In genomic region chrX:14884714-14885113, GRCh38 we compare ENCODE assay signal across 16 cellular contexts. TPM values are rescaled to one million over a fixed set of nuclear protein-coding genes. Genes with fewer than 3 reads are reported as not detected.
A peak's percentile ranks its signal among the peaks of the same experiment; 100 is the strongest.
DNase-seq lines count a peak whose midpoint lies in the region; ATAC-seq, FAIRE-seq and TF ChIP-seq lines count a peak whose summit lies in the region.
"Had no signal": no experiment of that assay in that cellular context is flagged by ENCODE, and none has a peak within 500 bp of the region (broad histone marks: within the 10 kb centered on the region; RNA-seq: fewer than 3 reads in every experiment).

No MANE protein-coding gene starts in this region.

- H3K36me3 Mint-ChIP-seq in natural killer cell treated with Interleukin-12 subunit alpha and Interleukin-12 subunit beta and Interleukin-15 and Interleukin-18, amount 100 ng/mL, for 72 hours = no peaks in the 10 kb centered on the region
- H3K36me3 Mint-ChIP-seq in natural killer cell (no peaks in the 10 kb centered on the region), T-helper 17 cell (ENCODE audit: low read depth) (no peaks in the 10 kb centered on the region)
- H3K36me3 Mint-ChIP-seq in stimulated activated effector memory CD8-positive, alpha-beta T cell treated with anti-CD3 and anti-CD28 coated beads, Interleukin-12 subunit alpha, Interleukin-12 subunit beta, amount 100 ng/mL, for 72 hours = peaks cover 11% of the 10 kb centered on the region

- FAIRE-seq in colon (lab: Jason Lieb, UNC) (peak; percentile 90), H54 (lab: Jason Lieb, UNC) (no peak)
- FAIRE-seq: A204.1, GM18507 had no signal

- intact Hi-C loops in natural killer cell (cut with micrococcal nuclease) = no loop called here

- H3K4me1 Mint-ChIP-seq in natural killer cell treated with Interleukin-12 subunit alpha and Interleukin-12 subunit beta and Interleukin-15 and Interleukin-18, amount 100 ng/mL, for 72 hours (ENCODE audit: low read depth in 2 of 2) = peaks cover 19 to 25% of the 10 kb centered on the region in 2 donors
- H3K4me1 Mint-ChIP-seq in natural killer cell = peaks cover 0 to 5% of the 10 kb centered on the region in 2 donors
- H3K4me1 Mint-ChIP-seq in T-helper 17 cell = peaks cover 7% of the 10 kb centered on the region
- H3K4me1 Mint-ChIP-seq in stimulated activated effector memory CD8-positive, alpha-beta T cell treated with anti-CD3 and anti-CD28 coated beads, Interleukin-12 subunit alpha, Interleukin-12 subunit beta, amount 100 ng/mL, for 72 hours = peaks cover 38% of the 10 kb centered on the region
- H3K4me1 Mint-ChIP-seq: GM23338, H9 had no signal

- ATAC-seq in natural killer cell treated with Interleukin-12 subunit alpha and Interleukin-12 subunit beta and Interleukin-15 and Interleukin-18, amount 100 ng/mL, for 72 hours = no peak
- ATAC-seq in natural killer cell = no peak
- ATAC-seq in T-helper 17 cell = no peak
- no peak for ATAC-seq in stimulated activated effector memory CD8-positive, alpha-beta T cell treated with anti-CD3 and anti-CD28 coated beads, Interleukin-12 subunit alpha, Interleukin-12 subunit beta, amount 100 ng/mL, for 72 hours
- ATAC-seq: GM23338 had no signal

- no peak for TF ChIP-seq CTCF in natural killer cell (IDR thresholded peaks at IDR 0.05)

- TF ChIP-seq POLR2A in H54 (IDR thresholded peaks at IDR 0.05; ENCODE audit: low read depth, low read length) = no peak

- H3K4me3 Mint-ChIP-seq in natural killer cell treated with Interleukin-12 subunit alpha and Interleukin-12 subunit beta and Interleukin-15 and Interleukin-18, amount 100 ng/mL, for 72 hours = no peak overlapping the region
- H3K4me3 Mint-ChIP-seq in natural killer cell = no peak overlapping the region
- H3K4me3 Mint-ChIP-seq in T-helper 17 cell = no peak overlapping the region
- H3K4me3 Mint-ChIP-seq in stimulated activated effector memory CD8-positive, alpha-beta T cell treated with anti-CD3 and anti-CD28 coated beads, Interleukin-12 subunit alpha, Interleukin-12 subunit beta, amount 100 ng/mL, for 72 hours = peak overlapping the region; percentile 42
- H3K4me3 Mint-ChIP-seq: B cell; CD4-positive, alpha-beta T cell; GM23338; H9 had no signal

- H3K9me3 ChIP-seq in T-helper 17 cell (ENCODE audit: control insufficient read depth, low read length, poor library complexity, severe bottlenecking) = no peaks in the 10 kb centered on the region

- no peaks in the 10 kb centered on the region for H3K27me3 Mint-ChIP-seq in natural killer cell treated with Interleukin-12 subunit alpha and Interleukin-12 subunit beta and Interleukin-15 and Interleukin-18, amount 100 ng/mL, for 72 hours
- H3K27me3 Mint-ChIP-seq in natural killer cell (ENCODE audit: low read depth in 2 of 2) (no peaks in the 10 kb centered on the region), T-helper 17 cell (no peaks in the 10 kb centered on the region)
- H3K27me3 Mint-ChIP-seq: B cell; CD4-positive, alpha-beta T cell had no signal

- H3K27ac Mint-ChIP-seq in natural killer cell treated with Interleukin-12 subunit alpha and Interleukin-12 subunit beta and Interleukin-15 and Interleukin-18, amount 100 ng/mL, for 72 hours = peak overlapping the region; percentile 91 to 92
- no peak overlapping the region for H3K27ac Mint-ChIP-seq in natural killer cell
- H3K27ac Mint-ChIP-seq in T-helper 17 cell = peak overlapping the region; percentile 16
- H3K27ac Mint-ChIP-seq in stimulated activated effector memory CD8-positive, alpha-beta T cell treated with anti-CD3 and anti-CD28 coated beads, Interleukin-12 subunit alpha, Interleukin-12 subunit beta, amount 100 ng/mL, for 72 hours = peak overlapping the region; percentile 83
- H3K27ac Mint-ChIP-seq: B cell; CD4-positive, alpha-beta T cell; GM23338; H9 had no signal

- H3K9me3 Mint-ChIP-seq in natural killer cell treated with Interleukin-12 subunit alpha and Interleukin-12 subunit beta and Interleukin-15 and Interleukin-18, amount 100 ng/mL, for 72 hours = peaks cover 3% of the 10 kb centered on the region
- H3K9me3 Mint-ChIP-seq in natural killer cell = no peaks in the 10 kb centered on the region
- no peaks in the 10 kb centered on the region for H3K9me3 Mint-ChIP-seq in stimulated activated effector memory CD8-positive, alpha-beta T cell treated with anti-CD3 and anti-CD28 coated beads, Interleukin-12 subunit alpha, Interleukin-12 subunit beta, amount 100 ng/mL, for 72 hours
- H3K9me3 Mint-ChIP-seq: CD4-positive, alpha-beta T cell; GM23338 had no signal

- no peak for DNase-seq in natural killer cell treated with Interleukin-12 subunit alpha and Interleukin-12 subunit beta and Interleukin-15 and Interleukin-18, amount 100 ng/mL, for 72 hours (ENCODE audit: low spot score)
- DNase-seq in natural killer cell = no peak
- no peak for DNase-seq in T-helper 17 cell
- DNase-seq in stimulated activated effector memory CD8-positive, alpha-beta T cell treated with anti-CD3 and anti-CD28 coated beads, Interleukin-12 subunit alpha, Interleukin-12 subunit beta, amount 100 ng/mL, for 72 hours (ENCODE audit: low spot score in 2 of 2) = no peak
- DNase-seq in NOMO-1 (lab: John Stamatoyannopoulos, UW; ENCODE audit: unreplicated experiment in 2 of 2) = no peak
- no peak for DNase-seq in H54 (ENCODE audit: insufficient read length, low spot score)
- DNase-seq: C1 segment of cervical spinal cord; Calu3; CD4-positive, alpha-beta T cell; DMS 273 treated with DMSO at 0.1 percent for 48 hours; H9 had no signal

RNA-seq across cellular contexts. Expression of gene MOSPD2, which starts 11.5 kb away (rescaled TPM):
- 10 to 100 TPM; 12.8 to 30.4 TPM for total RNA-seq in natural killer cell treated with Interleukin-12 subunit alpha and Interleukin-12 subunit beta and Interleukin-15 and Interleukin-18, amount 100 ng/mL, for 72 hours
- total RNA-seq in natural killer cell = 10 to 100 TPM; 10.5 to 18.0 (median 11.2) TPM
- total RNA-seq in T-helper 17 cell = 1 to 10 TPM; 6.2 to 7.4 TPM

RNA-seq across cellular contexts. Expression of gene FANCB, which starts 11.8 kb away (rescaled TPM):
- 10 to 100 TPM; 10.0 to 19.1 TPM for total RNA-seq in natural killer cell treated with Interleukin-12 subunit alpha and Interleukin-12 subunit beta and Interleukin-15 and Interleukin-18, amount 100 ng/mL, for 72 hours
- 1 to 10 TPM; 6.0 to 9.3 (median 7.8) TPM for total RNA-seq in natural killer cell
- total RNA-seq in T-helper 17 cell = 1 to 10 TPM; 1.4 to 4.1 TPM

Comparison
In these comparisons a context has a peak if more than half of its experiments do, and no peak if none do; other contexts are left out.
1. H3K27ac Mint-ChIP-seq: peak in natural killer cell treated with Interleukin-12 subunit alpha and Interleukin-12 subunit beta and Interleukin-15 and Interleukin-18, amount 100 ng/mL, for 72 hours (2 of 2), T-helper 17 cell (single experiment) and stimulated activated effector memory CD8-positive, alpha-beta T cell treated with anti-CD3 and anti-CD28 coated beads, Interleukin-12 subunit alpha, Interleukin-12 subunit beta, amount 100 ng/mL, for 72 hours (single experiment); none in natural killer cell (0 of 2).